In the genomic region with DNA sequence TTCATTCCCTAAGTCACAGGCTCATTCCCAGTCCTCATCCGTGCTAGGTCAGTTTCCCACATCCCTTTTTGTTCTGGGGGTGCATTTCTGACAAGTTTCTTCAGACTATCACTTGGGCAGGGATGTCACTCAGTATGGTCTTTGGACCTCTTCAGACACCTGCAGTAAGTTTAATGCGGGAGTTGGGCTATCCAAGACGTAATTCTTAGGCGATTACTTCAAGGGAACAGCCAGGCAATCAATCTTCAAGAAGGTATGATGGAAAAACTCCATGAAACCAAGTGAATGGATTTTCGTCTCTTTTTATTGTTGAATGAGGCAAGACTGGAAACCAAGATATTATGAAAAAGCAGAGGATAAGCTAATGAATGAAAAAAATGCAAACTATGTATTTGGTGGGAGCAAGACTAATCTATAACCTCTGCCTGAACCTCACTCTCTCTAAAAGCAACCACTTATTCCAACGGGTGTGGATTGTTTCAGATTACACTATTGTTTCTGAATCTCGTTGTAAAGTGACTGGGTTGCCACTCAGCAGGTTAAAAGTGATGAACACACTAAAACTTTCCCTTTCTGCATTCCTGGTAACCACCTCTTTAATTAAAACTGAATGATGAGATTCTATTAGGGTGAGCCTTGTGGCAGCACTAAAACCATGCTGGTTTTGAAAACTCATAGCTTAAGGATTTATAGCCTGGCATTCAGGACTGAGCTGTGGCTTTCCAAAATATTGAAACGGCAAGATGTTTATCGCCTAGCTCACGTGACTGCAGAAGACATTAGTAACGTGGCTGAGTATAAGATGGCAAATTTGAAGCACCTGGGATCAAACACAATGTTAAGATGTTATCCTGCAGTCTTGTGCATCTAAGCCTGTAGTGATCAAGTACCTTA, we compare ENCODE assay signal across 8 cellular contexts. TPM values are rescaled to one million over a fixed set of nuclear protein-coding genes. Genes with fewer than 3 reads are reported as not detected.
A peak's percentile ranks its signal among the peaks of the same experiment; 100 is the strongest.
DNase-seq lines count a peak whose midpoint lies in the region; ATAC-seq and TF ChIP-seq lines count a peak whose summit lies in the region.

No MANE protein-coding gene starts in this region.

- DNase-seq in AG08395 (ENCODE audit: low spot score) (peak; percentile 25), chondrocyte (ENCODE audit: low spot score) (no peak), NCI-H446 treated with DMSO at 0.1 percent for 48 hours (lab: John Stamatoyannopoulos, UW) (no peak), SHP77 treated with DMSO at 0.1 percent for 48 hours (lab: John Stamatoyannopoulos, UW) (no peak)
- no peak for DNase-seq in central memory CD4-positive, alpha-beta T cell
- DNase-seq in activated CD8-positive, alpha-beta T cell treated with anti-CD3 and anti-CD28 coated beads for 36 hours: no peak

- H3K9me3 ChIP-seq in HUES6 (ENCODE audit: control insufficient read depth, insufficient read depth, low read depth, low read length): no peaks in the 10 kb centered on the region
- no peaks in the 10 kb centered on the region for H3K9me3 ChIP-seq in muscle layer of colon (ENCODE audit: low read length)

- no peaks in the 10 kb centered on the region for H3K27me3 Mint-ChIP-seq in chondrocyte (ENCODE audit: low read depth)
- peaks cover 57% of the 10 kb centered on the region for H3K27me3 Mint-ChIP-seq in activated CD8-positive, alpha-beta T cell treated with anti-CD3 and anti-CD28 coated beads for 36 hours

- peak overlapping the region; percentile 76 for H3K27ac Mint-ChIP-seq in chondrocyte (ENCODE audit: unreplicated experiment)
- no peak overlapping the region for H3K27ac Mint-ChIP-seq in activated CD8-positive, alpha-beta T cell treated with anti-CD3 and anti-CD28 coated beads for 36 hours

- H3K27ac ChIP-seq in HUES6 (ENCODE audit: low read depth, low read length) (no peak overlapping the region), muscle layer of colon (ENCODE audit: low read depth, low read length) (peak overlapping the region; percentile 87)

- H3K4me1 ChIP-seq in HUES6 (ENCODE audit: control insufficient read depth, insufficient read depth, low read length) (peaks cover 37% of the 10 kb centered on the region), muscle layer of colon (ENCODE audit: insufficient read depth, low read length) (peaks cover 21% of the 10 kb centered on the region)

- H3K9me3 Mint-ChIP-seq in chondrocyte (ENCODE audit: low read depth): no peaks in the 10 kb centered on the region
- peaks cover 3% of the 10 kb centered on the region for H3K9me3 Mint-ChIP-seq in activated CD8-positive, alpha-beta T cell treated with anti-CD3 and anti-CD28 coated beads for 36 hours

- POLR2A ChIA-PET in activated CD8-positive, alpha-beta T cell treated with anti-CD3 and anti-CD28 coated beads for 36 hours (lab: Charles Lee): no interaction called here

- H3K9ac ChIP-seq in HUES6 (ENCODE audit: low read length): peak overlapping the region; percentile 89
- peak overlapping the region; percentile 31 for H3K9ac ChIP-seq in muscle layer of colon (ENCODE audit: low read length)

- H3K36me3 Mint-ChIP-seq in chondrocyte (ENCODE audit: low read depth): no peaks in the 10 kb centered on the region
- peaks cover 4% of the 10 kb centered on the region for H3K36me3 Mint-ChIP-seq in activated CD8-positive, alpha-beta T cell treated with anti-CD3 and anti-CD28 coated beads for 36 hours (ENCODE audit: low read depth)

- H3K27me3 ChIP-seq in HUES6 (ENCODE audit: control insufficient read depth, insufficient read depth, low read length) (no peaks in the 10 kb centered on the region), muscle layer of colon (ENCODE audit: control insufficient read depth in 1 of 2, insufficient read depth in 2 of 2, low read length in 2 of 2) (no peaks in the 10 kb centered on the region)

- no peak for TF ChIP-seq CTCF in chondrocyte (IDR thresholded peaks at IDR 0.05)
- TF ChIP-seq CTCF in activated CD8-positive, alpha-beta T cell treated with anti-CD3 and anti-CD28 coated beads for 36 hours (IDR thresholded peaks at IDR 0.05): no peak

- intact Hi-C loops in activated CD8-positive, alpha-beta T cell treated with anti-CD3 and anti-CD28 coated beads for 36 hours (cut with micrococcal nuclease): no loop called here

- peak overlapping the region; percentile 88 for H3K4me3 Mint-ChIP-seq in chondrocyte (ENCODE audit: unreplicated experiment)
- H3K4me3 Mint-ChIP-seq in activated CD8-positive, alpha-beta T cell treated with anti-CD3 and anti-CD28 coated beads for 36 hours: no peak overlapping the region

- peaks cover 73% of the 10 kb centered on the region for H3K4me1 Mint-ChIP-seq in chondrocyte (ENCODE audit: low read depth)
- peaks cover 8% of the 10 kb centered on the region for H3K4me1 Mint-ChIP-seq in activated CD8-positive, alpha-beta T cell treated with anti-CD3 and anti-CD28 coated beads for 36 hours (ENCODE audit: low read depth)

- CTCF ChIA-PET in activated CD8-positive, alpha-beta T cell treated with anti-CD3 and anti-CD28 coated beads for 36 hours (lab: Charles Lee): no interaction called here

- ATAC-seq in activated CD8-positive, alpha-beta T cell treated with anti-CD3 and anti-CD28 coated beads for 36 hours: no peak

- H3K36me3 ChIP-seq in HUES6 (ENCODE audit: control insufficient read depth, insufficient read depth, low read length) (no peaks in the 10 kb centered on the region), muscle layer of colon (ENCODE audit: insufficient read depth, low read length) (no peaks in the 10 kb centered on the region)

- H3K4me3 ChIP-seq in HUES6 (ENCODE audit: low read depth, low read length): peak overlapping the region; percentile 91
- H3K4me3 ChIP-seq in muscle layer of colon (ENCODE audit: low read depth in 1 of 2, low read length in 2 of 2): peak overlapping the region; percentile 80 to 91

RNA-seq across cellular contexts. Expression of a gene that starts 1.1 kb away (rescaled TPM):
- total RNA-seq in chondrocyte: 38.4 to 54.4 TPM (median 40.1 TPM) in 3 replicates
- not detected for total RNA-seq in activated CD8-positive, alpha-beta T cell treated with anti-CD3 and anti-CD28 coated beads for 36 hours

Comparison
In these comparisons a context has a peak if more than half of its experiments do, and no peak if none do; other contexts are left out.
1. RNA of a gene that starts 1.1 kb away (total RNA-seq): 38.4 to 54.4 TPM in chondrocyte; not detected in activated CD8-positive, alpha-beta T cell treated with anti-CD3 and anti-CD28 coated beads for 36 hours; every median in the first group is over 10 times any median in the second.